Comparison of ENCODE assay signal across 7 cellular contexts in genomic region chr9:85425153-85425611, GRCh38.
A peak's percentile ranks its signal among the peaks of the same experiment; 100 is the strongest.
DNase-seq lines count a peak whose midpoint lies in the region; ATAC-seq, FAIRE-seq and TF ChIP-seq lines count a peak whose summit lies in the region.

No MANE protein-coding gene starts in this region.

- H3K36me3 ChIP-seq in GM23338 (ENCODE audit: insufficient read depth) (no peaks in the 10 kb centered on the region; the same call in 1 of the 2 replicates), neutrophil (no peaks in the 10 kb centered on the region)

- H3K4me2 ChIP-seq in GM23338 = no peak overlapping the region

- H3K9me3 Mint-ChIP-seq in GM23338 = peaks cover 10% of the 10 kb centered on the region; the same call in 2 of the 3 replicates

- H3K4me1 Mint-ChIP-seq in GM23338 = peaks cover 9% of the 10 kb centered on the region

- ATAC-seq in GM23338 = peak; percentile 99

- H2AFZ ChIP-seq in GM23338 = peak overlapping the region; percentile 92

- no peaks in the 10 kb centered on the region for H3K36me3 Mint-ChIP-seq in GM23338 (ENCODE audit: low read depth)

- H3K27ac ChIP-seq in GM23338 (ENCODE audit: low read depth) = no peak overlapping the region
- no peak overlapping the region for H3K27ac ChIP-seq in VCaP
- H3K27ac ChIP-seq in neutrophil = no peak overlapping the region

- H3K4me1 ChIP-seq in GM23338 (ENCODE audit: insufficient read depth) = peaks cover 5% of the 10 kb centered on the region; the same call in 1 of the 2 replicates
- peaks cover 6 to 8% of the 10 kb centered on the region in 2 experiments for H3K4me1 ChIP-seq in neutrophil (ENCODE audit: control insufficient read depth in 1 of 2, insufficient read depth in 1 of 2, low read depth in 1 of 2, low read length in 1 of 2)

- H3K4me3 ChIP-seq in GM23338 (no peak overlapping the region), fibroblast of pulmonary artery (replicated peaks; ENCODE audit: low read depth, low read length) (no peak overlapping the region), neutrophil (ENCODE audit: low read depth in 1 of 2, low read length in 1 of 2) (no peak overlapping the region)

- H3K9me3 ChIP-seq in neutrophil = no peaks in the 10 kb centered on the region

- H3F3A ChIP-seq in GM23338 (replicated peaks; ENCODE audit: low read depth) = no peaks in the 10 kb centered on the region

- no peaks in the 10 kb centered on the region for H4K20me1 ChIP-seq in GM23338 (replicated peaks; ENCODE audit: insufficient read depth)

- TF ChIP-seq CTCF in GM23338 (conservative IDR thresholded peaks at IDR 0.05; ENCODE audit: low read depth in 2 of 2) = peak; percentile 80 to 90
- peak; percentile 87 for TF ChIP-seq CTCF in VCaP (conservative IDR thresholded peaks at IDR 0.05)
- TF ChIP-seq CTCF in fibroblast of pulmonary artery (IDR thresholded peaks at IDR 0.05; ENCODE audit: low read length, missing control alignments) = peak; percentile 52
- peak; percentile 36 for TF ChIP-seq CTCF in neutrophil (IDR thresholded peaks at IDR 0.05)

- H3K79me2 ChIP-seq in GM23338 (replicated peaks; ENCODE audit: insufficient read depth) = no peaks in the 10 kb centered on the region

- DNase-seq in G401 (ENCODE audit: low spot score) = peak; percentile 33
- peak; percentile 95 for DNase-seq in GM23338 (ENCODE audit: low spot score)
- DNase-seq in NCI-H1092 treated with DMSO at 0.1 percent for 48 hours (lab: John Stamatoyannopoulos, UW) = peak; percentile 71
- DNase-seq in fibroblast of pulmonary artery (ENCODE audit: low read depth) = peak; percentile 58
- DNase-seq in urothelium cell line (ENCODE audit: low spot score) = peak; percentile 81

- H3K27me3 ChIP-seq in GM23338 (ENCODE audit: insufficient read depth) (no peaks in the 10 kb centered on the region), neutrophil (peaks cover 11% of the 10 kb centered on the region)

- H3K27ac Mint-ChIP-seq in GM23338 = no peak overlapping the region; the same call in 1 of the 2 replicates

- in situ Hi-C loops in G401 (cut with HindIII; ENCODE audit: low sequenced_read_pairs) = no loop called here

- H3K27me3 Mint-ChIP-seq in GM23338 (ENCODE audit: insufficient read depth, low read depth, poor library complexity) = peaks cover 8% of the 10 kb centered on the region

- FAIRE-seq in urothelium cell line (lab: Jason Lieb, UNC) = no peak

- no peak overlapping the region for H3K4me3 Mint-ChIP-seq in GM23338

- peaks cover 16% of the 10 kb centered on the region for H3K9me2 ChIP-seq in GM23338 (ENCODE audit: insufficient read depth)

TF ChIP-seq in GM23338, 12 proteins besides CTCF, POLR2A, EP300 and RAD21 (continues in another document):
- TF ChIP-seq ZNF462 (CRISPR knock-in tag; IDR thresholded peaks at IDR 0.05) = peak; percentile 81
- TF ChIP-seq EZH2phosphoT487 (IDR thresholded peaks at IDR 0.05; ENCODE audit: unreplicated experiment) = no peak
- TF ChIP-seq CREB1 (CRISPR knock-in tag; IDR thresholded peaks at IDR 0.05; ENCODE audit: low read depth) = peak; percentile 45; the same call in 1 of the 2 replicates
- TF ChIP-seq STAT1 (IDR thresholded peaks at IDR 0.05; ENCODE audit: unreplicated experiment) = no peak
- no peak for TF ChIP-seq REST (IDR thresholded peaks at IDR 0.05; ENCODE audit: unreplicated experiment)
- peak; percentile 67; the same call in 1 of the 2 replicates for TF ChIP-seq ZNF114 (CRISPR knock-in tag; IDR thresholded peaks at IDR 0.05)
- TF ChIP-seq JUNB (IDR thresholded peaks at IDR 0.05; ENCODE audit: unreplicated experiment) = no peak
- no peak for TF ChIP-seq ETS1 (IDR thresholded peaks at IDR 0.05)
- TF ChIP-seq ZNF331 (CRISPR knock-in tag; IDR thresholded peaks at IDR 0.05; ENCODE audit: low read depth) = peak; percentile 35; the same call in 1 of the 2 replicates

Comparison
In these comparisons a context has a peak if more than half of its experiments do, and no peak if none do; other contexts are left out.
1. DNase-seq: peak in every context shown above with its lines; median percentile 95 in GM23338; 81 in urothelium cell line; 71 in NCI-H1092 treated with DMSO at 0.1 percent for 48 hours; 58 in fibroblast of pulmonary artery; 33 in G401.
2. CTCF ChIP-seq: peak in every context shown above with its lines; median percentile 87 in VCaP; 85 in GM23338; 52 in fibroblast of pulmonary artery; 36 in neutrophil.